In genomic region chr6:29964904-29965872, GRCh38 we compare ENCODE assay signal across 1 cellular context.
TF ChIP-seq lines count a peak whose summit lies in the region.

No MANE protein-coding gene starts in this region.

TF ChIP-seq in H1, 55 proteins besides CTCF, POLR2A, EP300 and RAD21:
- TF ChIP-seq SIN3A (conservative IDR thresholded peaks at IDR 0.05 in 1 of 2, IDR thresholded peaks at IDR 0.05 in 1 of 2; ENCODE audit: low read depth in 1 of 2, low read length in 2 of 2) (peak; percentile 78 to 85; a peak in 2 of 4 replicates), SP1 (IDR thresholded peaks at IDR 0.05; ENCODE audit: low read depth, low read length) (0 out of 2 replicates have a peak, but pooled peaks have one; percentile 31), SP4 (IDR thresholded peaks at IDR 0.05; ENCODE audit: low read length) (no peak), SP2 (IDR thresholded peaks at IDR 0.05; ENCODE audit: low read length) (no peak), RNF2 (IDR thresholded peaks at IDR 0.05; ENCODE audit: borderline replicate concordance, low read depth, low read length, missing control alignments, poor library complexity, severe bottlenecking) (no peak), BCL11A (IDR thresholded peaks at IDR 0.05; ENCODE audit: low read depth in 2 of 2, low read length in 2 of 2) (no peak), CHD7 (IDR thresholded peaks at IDR 0.05; ENCODE audit: insufficient replicate concordance, low read length) (no peak), RFX5 (IDR thresholded peaks at IDR 0.05; ENCODE audit: borderline replicate concordance, low read depth, low read length) (no peak), POU5F1 (IDR thresholded peaks at IDR 0.05; ENCODE audit: low read depth, low read length) (no peak), CTBP2 (IDR thresholded peaks at IDR 0.05; ENCODE audit: borderline replicate concordance, insufficient read depth, insufficient read length, low read length) (no peak), ASH2L (IDR thresholded peaks at IDR 0.05; ENCODE audit: low read length) (no peak), SUZ12 (IDR thresholded peaks at IDR 0.05; ENCODE audit: low read length) (no peak), CREB1 (IDR thresholded peaks at IDR 0.05) (no peak), BRCA1 (IDR thresholded peaks at IDR 0.05; ENCODE audit: low read depth, low read length) (no peak), CHD2 (IDR thresholded peaks at IDR 0.05; ENCODE audit: low read length) (no peak), TAF7 (optimal IDR thresholded peaks at IDR 0.05; ENCODE audit: borderline replicate concordance, low read depth, low read length) (peak; percentile 75), KDM4A (IDR thresholded peaks at IDR 0.05; ENCODE audit: low read depth, low read length, severe bottlenecking) (no peak), EZH2 (IDR thresholded peaks at IDR 0.05; ENCODE audit: low read depth, low read length, severe bottlenecking) (no peak), FOSL1 (IDR thresholded peaks at IDR 0.05; ENCODE audit: insufficient read depth, low read depth, low read length) (no peak), CBX8 (IDR thresholded peaks at IDR 0.05; ENCODE audit: borderline replicate concordance, low read depth, low read length) (no peak), TBP (IDR thresholded peaks at IDR 0.05; ENCODE audit: low read depth, low read length) (peak; percentile 89), NRF1 (IDR thresholded peaks at IDR 0.05; ENCODE audit: low read depth, low read length) (no peak), HDAC6 (IDR thresholded peaks at IDR 0.05; ENCODE audit: low read depth, low read length) (no peak), USF2 (IDR thresholded peaks at IDR 0.05; ENCODE audit: low read length) (no peak), SRF (IDR thresholded peaks at IDR 0.05; ENCODE audit: low read depth, low read length) (no peak), JUN (IDR thresholded peaks at IDR 0.05; ENCODE audit: low read depth, low read length) (no peak), MAX (IDR thresholded peaks at IDR 0.05) (no peak), GTF2F1 (IDR thresholded peaks at IDR 0.05; ENCODE audit: borderline replicate concordance, low read depth, low read length) (no peak), E2F6 (IDR thresholded peaks at IDR 0.05) (no peak), YY1 (IDR thresholded peaks at IDR 0.05; ENCODE audit: low read depth, low read length) (no peak), HDAC2 (IDR thresholded peaks at IDR 0.05; ENCODE audit: borderline replicate concordance in 1 of 2, low read depth in 2 of 2, low read length in 2 of 2) (no peak), KDM1A (IDR thresholded peaks at IDR 0.05; ENCODE audit: borderline replicate concordance, low read length) (no peak), BACH1 (IDR thresholded peaks at IDR 0.05; ENCODE audit: low read length) (peak; percentile 97), EGR1 (IDR thresholded peaks at IDR 0.05; ENCODE audit: borderline replicate concordance, low read depth, low read length) (peak; percentile 36; the same call in 1 of the 2 replicates), ZNF274 (IDR thresholded peaks at IDR 0.05; ENCODE audit: borderline replicate concordance, extremely low read depth, low read length) (no peak), MAFK (IDR thresholded peaks at IDR 0.05; ENCODE audit: low read depth, low read length) (peak; percentile 96), POLR2AphosphoS5 (IDR thresholded peaks at IDR 0.05; ENCODE audit: low read depth, low read length) (peak; percentile 22; the same call in 1 of the 2 replicates), TAF1 (IDR thresholded peaks at IDR 0.05; ENCODE audit: low read depth, low read length) (peak; percentile 91), RXRA (IDR thresholded peaks at IDR 0.05; ENCODE audit: insufficient read depth, low read depth, low read length) (no peak), CBX5 (IDR thresholded peaks at IDR 0.05; ENCODE audit: low read depth, low read length) (no peak), ATF3 (IDR thresholded peaks at IDR 0.05; ENCODE audit: insufficient read depth, low read depth, low read length) (no peak), CEBPB (IDR thresholded peaks at IDR 0.05; ENCODE audit: low read depth, low read length) (no peak), KDM5A (IDR thresholded peaks at IDR 0.05; ENCODE audit: low read length) (no peak), SIRT6 (IDR thresholded peaks at IDR 0.05; ENCODE audit: low read length) (no peak), NANOG (IDR thresholded peaks at IDR 0.05; ENCODE audit: insufficient read depth, low read depth, low read length, poor library complexity, severe bottlenecking) (no peak), GABPA (IDR thresholded peaks at IDR 0.05; ENCODE audit: borderline replicate concordance, insufficient read depth, low read length) (no peak), SAP30 (IDR thresholded peaks at IDR 0.05; ENCODE audit: insufficient read depth, insufficient replicate concordance, low read length) (no peak), JUND (IDR thresholded peaks at IDR 0.05; ENCODE audit: low read length) (peak; percentile 83), TCF12 (IDR thresholded peaks at IDR 0.05; ENCODE audit: low read depth, low read length) (peak; percentile 94), PHF8 (conservative IDR thresholded peaks at IDR 0.05; ENCODE audit: low read depth, low read length) (no peak), RBBP5 (IDR thresholded peaks at IDR 0.05; ENCODE audit: borderline replicate concordance, low read depth, low read length) (no peak; the same call in 1 of the 2 replicates), TEAD4 (IDR thresholded peaks at IDR 0.05; ENCODE audit: low read depth, low read length) (no peak), SIX5 (IDR thresholded peaks at IDR 0.05; ENCODE audit: low read depth, low read length) (no peak), CHD1 (IDR thresholded peaks at IDR 0.05; ENCODE audit: low read depth, low read length) (no peak)
- TF ChIP-seq, protein P1, sequence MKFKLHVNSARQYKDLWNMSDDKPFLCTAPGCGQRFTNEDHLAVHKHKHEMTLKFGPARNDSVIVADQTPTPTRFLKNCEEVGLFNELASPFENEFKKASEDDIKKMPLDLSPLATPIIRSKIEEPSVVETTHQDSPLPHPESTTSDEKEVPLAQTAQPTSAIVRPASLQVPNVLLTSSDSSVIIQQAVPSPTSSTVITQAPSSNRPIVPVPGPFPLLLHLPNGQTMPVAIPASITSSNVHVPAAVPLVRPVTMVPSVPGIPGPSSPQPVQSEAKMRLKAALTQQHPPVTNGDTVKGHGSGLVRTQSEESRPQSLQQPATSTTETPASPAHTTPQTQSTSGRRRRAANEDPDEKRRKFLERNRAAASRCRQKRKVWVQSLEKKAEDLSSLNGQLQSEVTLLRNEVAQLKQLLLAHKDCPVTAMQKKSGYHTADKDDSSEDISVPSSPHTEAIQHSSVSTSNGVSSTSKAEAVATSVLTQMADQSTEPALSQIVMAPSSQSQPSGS (IDR thresholded peaks at IDR 0.05; ENCODE audit: low read length): no peak
